In genomic region chr11:12842933-12843636, GRCh38 we compare ENCODE assay signal across 8 cellular contexts.
DNase-seq lines count a peak whose midpoint lies in the region; ATAC-seq, FAIRE-seq and TF ChIP-seq lines count a peak whose summit lies in the region.

No MANE protein-coding gene starts in this region.

- TF ChIP-seq CTCF in bronchial epithelial cell (IDR thresholded peaks at IDR 0.05; ENCODE audit: insufficient read depth, low read length, severe bottlenecking) (no peak), pancreas (IDR thresholded peaks at IDR 0.05) (no peak)

- H3K9me3 ChIP-seq in pancreas: no peaks in the 10 kb centered on the region

- DNase-seq in ELR (ENCODE audit: low read depth) (peak; percentile 18), NCI-H2196 treated with DMSO at 0.1 percent for 48 hours (lab: John Stamatoyannopoulos, UW; ENCODE audit: unreplicated experiment) (peak; percentile 19), bronchial epithelial cell (ENCODE audit: low read depth) (peak; percentile 47), pancreas (no peak), AG20443 (ENCODE audit: low spot score) (no peak)
- DNase-seq in stimulated activated CD4-positive, alpha-beta T cell treated with anti-CD3 and anti-CD28 coated beads, Interleukin-12 subunit alpha, Interleukin-12 subunit beta, amount 100 ng/mL, for 4 hours: no peak

- H3K36me3 ChIP-seq in bronchial epithelial cell (ENCODE audit: control insufficient read depth, insufficient read depth, low read length) (no peaks in the 10 kb centered on the region), pancreas (no peaks in the 10 kb centered on the region)

- no peak for FAIRE-seq in bronchial epithelial cell (lab: Jason Lieb, UNC)
- FAIRE-seq in pancreas (lab: Jason Lieb, UNC): no peak

- no peak for ATAC-seq in pancreas
- ATAC-seq in HG03354 (IDR thresholded peaks at IDR 0.05; ENCODE audit: poor library complexity, severe bottlenecking, unreplicated experiment): no peak
- ATAC-seq in HG03045 (IDR thresholded peaks at IDR 0.05; ENCODE audit: unreplicated experiment): no peak

- intact Hi-C loops in pancreas (cut with DNase I): no loop called here

- peak overlapping the region in 3 of 4 donors; percentile 25 to 60 (median 45) for H3K27ac ChIP-seq in pancreas

- 71 to 75% methylated on average over 6 of the region's 6 CpGs for WGBS in pancreas, 2 donors

- H3K4me3 ChIP-seq in bronchial epithelial cell (ENCODE audit: low read depth, low read length): no peak overlapping the region
- no peak overlapping the region for H3K4me3 ChIP-seq in pancreas

- peaks cover 3 to 56% (median 49%) of the 10 kb centered on the region in 3 donors for H3K4me1 ChIP-seq in pancreas

- H3K27me3 ChIP-seq in bronchial epithelial cell (ENCODE audit: control insufficient read depth, insufficient read depth, low read length) (no peaks in the 10 kb centered on the region), pancreas (no peaks in the 10 kb centered on the region)

Comparison
In these comparisons a context has a peak if more than half of its experiments do, and no peak if none do; other contexts are left out.
1. DNase-seq: peak in ELR (single experiment), NCI-H2196 treated with DMSO at 0.1 percent for 48 hours (single experiment) and bronchial epithelial cell (single experiment); none in pancreas (0 of 6), AG20443 (single experiment) and stimulated activated CD4-positive, alpha-beta T cell treated with anti-CD3 and anti-CD28 coated beads, Interleukin-12 subunit alpha, Interleukin-12 subunit beta, amount 100 ng/mL, for 4 hours (single experiment).